In genomic region chr18:38611036-38611964, GRCh38 we compare ENCODE assay signal across 10 cellular contexts.
DNase-seq lines count a peak whose midpoint lies in the region; ATAC-seq and TF ChIP-seq lines count a peak whose summit lies in the region.
"Had no signal": no experiment of that assay in that cellular context is flagged by ENCODE, and none has a peak within 500 bp of the region (broad histone marks: within the 10 kb centered on the region; RNA-seq: fewer than 3 reads in every experiment).

No MANE protein-coding gene starts in this region.

- no peak overlapping the region for H3K27ac ChIP-seq in uterus
- H3K27ac ChIP-seq: upper lobe of right lung had no signal

- H3K4me3 ChIP-seq in uterus: no peak overlapping the region
- H3K4me3 ChIP-seq: upper lobe of right lung had no signal

- no peaks in the 10 kb centered on the region for H3K4me1 ChIP-seq in uterus
- H3K4me1 ChIP-seq: upper lobe of right lung had no signal

- no TSS peak for BruUV-seq in MCF 10A (replicated peaks; lab: Mats Ljungman, UMichigan)

- CTCF ChIA-PET in MCF 10A (lab: Yijun Ruan, JAX): interaction anchor here (0.7 kb wide), 1 partner anchor 14 kb away, joined by 4 read pairs; no protein-coding TSS in a partner anchor

- peak overlapping the region; percentile 51 to 55 for H3K4me3 Mint-ChIP-seq in activated T-cell treated with anti-CD3 and anti-CD28 coated beads, Interleukin-2, amount 50 U/mL, for 72 hours
- H3K4me3 Mint-ChIP-seq in MCF 10A (ENCODE audit: unreplicated experiment): no peak overlapping the region

- ATAC-seq in GM18505 (IDR thresholded peaks at IDR 0.05; ENCODE audit: unreplicated experiment) (peak; percentile 92), GM19452 (IDR thresholded peaks at IDR 0.05; ENCODE audit: unreplicated experiment) (peak; percentile 85), HG03066 (IDR thresholded peaks at IDR 0.05; ENCODE audit: low read depth, unreplicated experiment) (peak; percentile 81), omental fat pad (ENCODE audit: low FRiP score) (no peak)
- peak; percentile 68 to 72 for ATAC-seq in activated T-cell treated with anti-CD3 and anti-CD28 coated beads, Interleukin-2, amount 50 U/mL, for 72 hours (replicated peaks in 1 of 2)
- ATAC-seq: upper lobe of right lung had no signal

- no peaks in the 10 kb centered on the region for H3K36me3 Mint-ChIP-seq in activated T-cell treated with anti-CD3 and anti-CD28 coated beads, Interleukin-2, amount 50 U/mL, for 72 hours (ENCODE audit: insufficient read depth in 2 of 2)
- H3K36me3 Mint-ChIP-seq in MCF 10A (ENCODE audit: insufficient read depth, unreplicated experiment): no peaks in the 10 kb centered on the region

- POLR2A ChIA-PET in MCF 10A (lab: Yijun Ruan, JAX): no interaction called here

- intact Hi-C loops in MCF 10A (cut with micrococcal nuclease) (no loop called here), uterus (cut with DNase I; ENCODE audit: low total_unique reads) (no loop called here)

- TF ChIP-seq CTCF in MCF 10A (IDR thresholded peaks at IDR 0.05; ENCODE audit: unreplicated experiment): no peak
- TF ChIP-seq CTCF in omental fat pad (IDR thresholded peaks at IDR 0.05): no peak
- TF ChIP-seq CTCF in uterus (IDR thresholded peaks at IDR 0.05): no peak

- H3K9me3 Mint-ChIP-seq in activated T-cell treated with anti-CD3 and anti-CD28 coated beads, Interleukin-2, amount 50 U/mL, for 72 hours: no peaks in the 10 kb centered on the region
- no peaks in the 10 kb centered on the region for H3K9me3 Mint-ChIP-seq in MCF 10A (ENCODE audit: unreplicated experiment)

- H3K27ac Mint-ChIP-seq in activated T-cell treated with anti-CD3 and anti-CD28 coated beads, Interleukin-2, amount 50 U/mL, for 72 hours: peak overlapping the region; percentile 34
- no peak overlapping the region for H3K27ac Mint-ChIP-seq in MCF 10A (ENCODE audit: low read depth, unreplicated experiment)

- no peaks in the 10 kb centered on the region for H3K36me3 ChIP-seq in uterus
- H3K36me3 ChIP-seq: upper lobe of right lung had no signal

- DNase-seq in activated T-cell treated with anti-CD3 and anti-CD28 coated beads, Interleukin-2, amount 50 U/mL, for 72 hours: peak; percentile 4 to 22
- no peak for DNase-seq in MCF 10A (ENCODE audit: unreplicated experiment)
- no peak for DNase-seq in SHP77 (lab: John Stamatoyannopoulos, UW)
- no peak for DNase-seq in omental fat pad (ENCODE audit: low spot score)
- no peak for DNase-seq in uterus
- DNase-seq: NCI-H1694, upper lobe of right lung had no signal

- TF ChIP-seq POLR2A in GM18505 (IDR thresholded peaks at IDR 0.05; ENCODE audit: borderline replicate concordance, extremely low read depth, insufficient read depth, insufficient read length) (no peak), uterus (IDR thresholded peaks at IDR 0.05) (no peak)

- peaks cover 43% of the 10 kb centered on the region for H3K4me1 Mint-ChIP-seq in activated T-cell treated with anti-CD3 and anti-CD28 coated beads, Interleukin-2, amount 50 U/mL, for 72 hours (ENCODE audit: low read depth)
- H3K4me1 Mint-ChIP-seq in MCF 10A (ENCODE audit: insufficient read depth, unreplicated experiment): no peaks in the 10 kb centered on the region

- H3K27me3 Mint-ChIP-seq in activated T-cell treated with anti-CD3 and anti-CD28 coated beads, Interleukin-2, amount 50 U/mL, for 72 hours (ENCODE audit: low read depth): no peaks in the 10 kb centered on the region
- H3K27me3 Mint-ChIP-seq in MCF 10A (ENCODE audit: insufficient read depth, unreplicated experiment): no peaks in the 10 kb centered on the region

- no peaks in the 10 kb centered on the region for H3K27me3 ChIP-seq in uterus
- H3K27me3 ChIP-seq: upper lobe of right lung had no signal

- H3K9me3 ChIP-seq in uterus: no peaks in the 10 kb centered on the region
- H3K9me3 ChIP-seq: upper lobe of right lung had no signal

Comparison
In these comparisons a context has a peak if more than half of its experiments do, and no peak if none do; other contexts are left out.
1. DNase-seq: peak in activated T-cell treated with anti-CD3 and anti-CD28 coated beads, Interleukin-2, amount 50 U/mL, for 72 hours (2 of 2); none in MCF 10A (single experiment), SHP77 (0 of 2), omental fat pad (single experiment) and uterus (0 of 2).